Comparison of ENCODE assay signal across 16 cellular contexts in the genomic region with DNA sequence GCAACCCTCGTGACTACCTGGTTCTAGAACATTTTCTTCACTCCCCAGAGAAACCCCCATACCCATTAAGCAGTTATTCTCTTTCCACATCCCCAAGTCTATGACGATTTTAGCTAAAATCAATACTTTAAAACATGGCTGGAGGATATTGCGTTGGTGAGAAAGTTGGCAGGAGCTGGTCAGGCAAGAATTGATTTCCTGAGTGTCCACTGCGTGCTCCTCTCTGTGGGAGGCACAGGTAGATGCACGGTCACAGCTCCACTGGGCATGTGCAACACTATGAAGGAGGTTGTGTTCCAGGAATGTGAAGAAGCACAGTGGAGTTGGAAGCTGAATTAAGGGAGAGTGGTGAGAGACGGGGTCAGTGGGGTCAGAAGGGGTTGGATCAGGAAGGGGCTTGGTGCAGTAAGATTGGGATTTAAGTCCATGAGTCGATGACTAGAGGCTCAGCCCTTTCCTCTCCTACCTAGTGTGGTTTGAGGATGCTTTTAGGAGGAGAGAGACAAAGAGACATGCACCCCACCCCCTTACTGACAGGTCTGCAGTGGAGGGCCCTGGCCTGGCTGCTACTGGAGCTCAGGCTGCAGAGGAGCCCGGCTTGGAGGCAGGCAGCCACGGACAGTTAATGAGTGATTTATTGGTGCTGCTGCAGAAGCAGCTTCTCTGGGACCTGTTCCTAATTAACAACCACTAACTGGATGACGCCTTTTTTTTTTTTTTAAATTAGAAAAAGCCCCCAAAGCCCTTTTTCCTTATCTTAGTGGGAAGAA.
DNase-seq lines count a peak whose midpoint lies in the region; ATAC-seq and TF ChIP-seq lines count a peak whose summit lies in the region.
"Had no signal": no experiment of that assay in that cellular context is flagged by ENCODE, and none has a peak within 500 bp of the region (broad histone marks: within the 10 kb centered on the region; RNA-seq: fewer than 3 reads in every experiment).

No MANE protein-coding gene starts in this region.

- peak; percentile 80 for DNase-seq in left lobe of liver (ENCODE audit: low spot score)
- DNase-seq in renal cortical epithelial cell (ENCODE audit: low read depth), result peak; percentile 46
- DNase-seq in foreskin melanocyte, result no peak
- DNase-seq in NCI-H526 treated with DMSO at 0.1 percent for 48 hours (lab: John Stamatoyannopoulos, UW), result no peak
- DNase-seq: activated CD4-positive, alpha-beta T cell treated with anti-CD3 and anti-CD28 coated beads, Interleukin-2, amount 50 U/mL, for 48 hours; activated naive CD8-positive, alpha-beta T cell treated with anti-CD3 and anti-CD28 coated beads, Interleukin-2, amount 10 ng/mL, durations not matched to agents 7 days and 5 days; immature natural killer cell; NCI-H1105; NCI-H1930; SW 1271; T1000 had no signal

- peak; percentile 24 for ATAC-seq in HG02852 (IDR thresholded peaks at IDR 0.05; ENCODE audit: unreplicated experiment)
- peak; percentile 65 for ATAC-seq in left lobe of liver
- no peak for ATAC-seq in HG03108 (IDR thresholded peaks at IDR 0.05; ENCODE audit: unreplicated experiment)
- ATAC-seq in GM18873 (IDR thresholded peaks at IDR 0.05; ENCODE audit: low FRiP score, unreplicated experiment), result no peak

- H3K27me3 Mint-ChIP-seq in brain, result peaks cover 2% of the 10 kb centered on the region

- TF ChIP-seq CTCF in brain (conservative IDR thresholded peaks at IDR 0.05), result no peak

- peaks cover 60% of the 10 kb centered on the region for H3K4me1 Mint-ChIP-seq in brain
- H3K4me1 Mint-ChIP-seq: activated naive CD8-positive, alpha-beta T cell treated with anti-CD3 and anti-CD28 coated beads, Interleukin-2, amount 10 ng/mL, durations not matched to agents 7 days and 5 days; IgD-negative memory B cell; immature natural killer cell had no signal

- no peaks in the 10 kb centered on the region for H3K36me3 Mint-ChIP-seq in brain
- H3K36me3 Mint-ChIP-seq: activated naive CD8-positive, alpha-beta T cell treated with anti-CD3 and anti-CD28 coated beads, Interleukin-2, amount 10 ng/mL, durations not matched to agents 7 days and 5 days; IgD-negative memory B cell; immature natural killer cell had no signal

- H3K4me3 Mint-ChIP-seq in brain, result no peak overlapping the region
- H3K4me3 Mint-ChIP-seq: activated naive CD8-positive, alpha-beta T cell treated with anti-CD3 and anti-CD28 coated beads, Interleukin-2, amount 10 ng/mL, durations not matched to agents 7 days and 5 days; IgD-negative memory B cell; immature natural killer cell had no signal

- H3K9me3 Mint-ChIP-seq in brain, result peaks cover 0 to 8% (median 0%) of the 10 kb centered on the region in 5 experiments
- H3K9me3 Mint-ChIP-seq: activated naive CD8-positive, alpha-beta T cell treated with anti-CD3 and anti-CD28 coated beads, Interleukin-2, amount 10 ng/mL, durations not matched to agents 7 days and 5 days; IgD-negative memory B cell had no signal

- H3K27ac Mint-ChIP-seq in brain, result peak overlapping the region in 4 of 5 experiments; percentile 21 to 88 (median 81)
- H3K27ac Mint-ChIP-seq: activated naive CD8-positive, alpha-beta T cell treated with anti-CD3 and anti-CD28 coated beads, Interleukin-2, amount 10 ng/mL, durations not matched to agents 7 days and 5 days; IgD-negative memory B cell; immature natural killer cell had no signal

Comparison
In these comparisons a context has a peak if more than half of its experiments do, and no peak if none do; other contexts are left out.
1. ATAC-seq: peak in HG02852 (single experiment) and left lobe of liver (single experiment); none in HG03108 (single experiment) and GM18873 (single experiment).
2. DNase-seq: peak in left lobe of liver (single experiment) and renal cortical epithelial cell (single experiment); none in foreskin melanocyte (single experiment) and NCI-H526 treated with DMSO at 0.1 percent for 48 hours (single experiment).